ENCODE assay signal across 8 cellular contexts in genomic region chr6:24583463-24584389, GRCh38.
DNase-seq lines count a peak whose midpoint lies in the region; ATAC-seq and TF ChIP-seq lines count a peak whose summit lies in the region.

No MANE protein-coding gene starts in this region.

- H3K4me3 ChIP-seq in BE2C (ENCODE audit: low read depth, low read length) (peak overlapping the region; percentile 46), PC-9 (peak overlapping the region; percentile 40; the same call in 1 of the 2 replicates), fibroblast of pulmonary artery (replicated peaks; ENCODE audit: low read depth, low read length) (no peak overlapping the region), neutrophil (ENCODE audit: low read depth in 1 of 2, low read length in 1 of 2) (no peak overlapping the region)

- H2AFZ ChIP-seq in PC-9, result no peak overlapping the region

- H3K9me3 ChIP-seq in BE2C, result no peaks in the 10 kb centered on the region
- H3K9me3 ChIP-seq in PC-9 (ENCODE audit: insufficient read depth, low read depth), result no peaks in the 10 kb centered on the region
- no peaks in the 10 kb centered on the region for H3K9me3 ChIP-seq in neutrophil

- peaks cover 29% of the 10 kb centered on the region; the same call in 1 of the 2 replicates for H3F3A ChIP-seq in PC-9 (ENCODE audit: insufficient read depth, low read depth)

- peak; percentile 68 for ATAC-seq in GM19463 (IDR thresholded peaks at IDR 0.05; ENCODE audit: unreplicated experiment)

- no peaks in the 10 kb centered on the region for H4K20me1 ChIP-seq in PC-9 (ENCODE audit: insufficient read depth)

- no peaks in the 10 kb centered on the region for H3K79me2 ChIP-seq in PC-9 (ENCODE audit: low read depth)

- no peaks in the 10 kb centered on the region for H3K27me3 ChIP-seq in BE2C
- no peaks in the 10 kb centered on the region for H3K27me3 ChIP-seq in PC-9 (ENCODE audit: insufficient read depth, low read depth)
- peaks cover 11% of the 10 kb centered on the region for H3K27me3 ChIP-seq in neutrophil

- H3K36me3 ChIP-seq in BE2C, result no peaks in the 10 kb centered on the region
- H3K36me3 ChIP-seq in PC-9 (ENCODE audit: low read depth), result no peaks in the 10 kb centered on the region
- no peaks in the 10 kb centered on the region for H3K36me3 ChIP-seq in neutrophil

- POLR2A ChIA-PET in PC-9 (lab: Charles Lee; ENCODE audit: unreplicated experiment), result interaction anchor here (0.5 to 0.6 kb wide), 2 partner anchors 63 to 136 kb away, joined by 4 to 19 read pairs; no protein-coding TSS in a partner anchor

- peak overlapping the region; percentile 76 for H3K27ac ChIP-seq in PC-9
- no peak overlapping the region for H3K27ac ChIP-seq in neutrophil
- no peak overlapping the region for H3K27ac ChIP-seq in substantia nigra (ENCODE audit: low read depth, low read length, poor library complexity, severe bottlenecking)

- no peaks in the 10 kb centered on the region for H3K9me2 ChIP-seq in PC-9 (ENCODE audit: insufficient read depth)

- no TSS peak for BruUV-seq in PC-9 (replicated peaks; lab: Mats Ljungman, UMichigan)

- CTCF ChIA-PET in PC-9 (lab: Charles Lee), result interaction anchor here (0.6 to 1.0 kb wide), 3 partner anchors 83 to 487 kb away, joined by 3 read pairs; partner anchors contain the start of genes ACOT13 and TDP2

- peak overlapping the region; percentile 68 for H3K4me2 ChIP-seq in PC-9

- peak; percentile 84 for DNase-seq in BE2C
- DNase-seq in Kasumi-1 (lab: John Stamatoyannopoulos, UW), result peak; percentile 78 to 83
- DNase-seq in PC-9, result peak; percentile 53 to 73
- peak; percentile 81 to 82 for DNase-seq in activated T-cell treated with anti-CD3 and anti-CD28 coated beads, Interleukin-2, amount 50 U/mL, for 48 hours
- peak; percentile 77 for DNase-seq in fibroblast of pulmonary artery (ENCODE audit: low read depth)
- DNase-seq in substantia nigra (lab: John Stamatoyannopoulos, UW), result peak in 41 of 49 donors; percentile 3 to 79 (median 42)

- H3K4me1 ChIP-seq in BE2C, result no peaks in the 10 kb centered on the region; the same call in none of the 2 replicates
- H3K4me1 ChIP-seq in PC-9 (replicated peaks; ENCODE audit: insufficient read depth), result peaks cover 26% of the 10 kb centered on the region
- H3K4me1 ChIP-seq in neutrophil (ENCODE audit: control insufficient read depth in 1 of 2, insufficient read depth in 1 of 2, low read depth in 1 of 2, low read length in 1 of 2), result no peaks in the 10 kb centered on the region

- intact Hi-C loops in PC-9 (cut with micrococcal nuclease; ENCODE audit: unreplicated experiment), result loop anchor here (1.0 to 10.0 kb wide), 7 partner anchors 64 to 487 kb away; partner anchors contain the start of genes ACOT13 and KIAA0319

- TF ChIP-seq CTCF in BE2C (IDR thresholded peaks at IDR 0.05; ENCODE audit: low read depth, low read length), result peak; percentile 91
- TF ChIP-seq CTCF in PC-9 (conservative IDR thresholded peaks at IDR 0.05), result peak; percentile 79
- peak; percentile 93 for TF ChIP-seq CTCF in fibroblast of pulmonary artery (IDR thresholded peaks at IDR 0.05; ENCODE audit: low read length, missing control alignments)
- TF ChIP-seq CTCF in neutrophil (IDR thresholded peaks at IDR 0.05), result peak; percentile 80

Comparison
In these comparisons a context has a peak if more than half of its experiments do, and no peak if none do; other contexts are left out.
1. H3K4me3 ChIP-seq: peak in BE2C (single experiment) and PC-9 (single experiment); none in fibroblast of pulmonary artery (single experiment) and neutrophil (0 of 2).
2. Peak in every context shown above with its lines, with median percentiles within 50 percentile points of each other: DNase-seq and CTCF ChIP-seq.